ENCODE assay signal across 1 cellular context in the genomic region with DNA sequence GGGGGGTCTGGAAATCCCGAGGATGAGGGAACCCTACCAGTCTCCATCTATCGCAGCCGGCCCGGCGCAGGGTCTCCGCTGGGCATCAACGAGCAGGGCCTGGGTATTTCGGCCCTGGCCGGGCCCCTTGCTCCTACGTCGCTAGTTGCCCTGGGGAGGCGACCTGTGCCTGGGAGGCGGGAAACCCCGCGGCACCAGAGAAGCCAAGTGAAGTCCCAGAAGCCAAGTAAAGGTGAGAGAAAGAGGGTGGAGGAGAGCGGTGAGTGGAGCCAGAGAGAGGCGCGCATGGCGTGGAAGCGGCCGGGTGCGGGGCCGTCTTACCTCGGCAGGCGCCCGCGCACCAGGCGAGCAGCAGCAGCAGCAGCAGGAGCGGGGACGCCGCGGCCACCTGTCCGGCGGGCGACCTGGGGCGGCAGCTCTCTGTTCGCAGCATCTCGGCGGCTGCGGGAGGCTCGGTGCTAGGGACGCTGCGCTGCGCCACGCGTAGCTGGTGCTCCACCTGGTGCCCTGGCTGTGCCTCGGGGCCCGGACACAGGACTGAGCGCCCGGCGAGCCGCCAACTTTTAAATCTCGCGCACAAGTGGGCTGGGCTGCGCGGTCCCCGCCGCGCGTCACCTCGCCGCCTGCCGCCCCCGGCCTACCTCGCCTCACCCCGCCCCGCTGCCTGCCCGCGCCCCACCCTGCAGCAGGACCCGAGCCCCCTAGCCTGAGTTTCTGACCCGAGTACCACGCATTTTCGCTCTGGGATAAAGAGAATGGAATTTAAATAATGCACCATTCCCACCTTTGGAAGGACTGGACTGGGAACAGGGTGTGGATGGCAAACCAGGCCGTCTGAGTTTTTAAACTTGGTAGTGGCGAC.
TF ChIP-seq lines count a peak whose summit lies in the region.

A gene with protein sequence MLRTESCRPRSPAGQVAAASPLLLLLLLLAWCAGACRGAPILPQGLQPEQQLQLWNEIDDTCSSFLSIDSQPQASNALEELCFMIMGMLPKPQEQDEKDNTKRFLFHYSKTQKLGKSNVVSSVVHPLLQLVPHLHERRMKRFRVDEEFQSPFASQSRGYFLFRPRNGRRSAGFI (minus strand): TSS at position 539 of the 862 bp plus-strand sequence. CDS start 106 bp downstream, at position 433.

TF ChIP-seq in K562, 482 proteins besides CTCF, POLR2A, EP300 and RAD21 (continued from another document and continues in another):
- TF ChIP-seq, protein P1, sequence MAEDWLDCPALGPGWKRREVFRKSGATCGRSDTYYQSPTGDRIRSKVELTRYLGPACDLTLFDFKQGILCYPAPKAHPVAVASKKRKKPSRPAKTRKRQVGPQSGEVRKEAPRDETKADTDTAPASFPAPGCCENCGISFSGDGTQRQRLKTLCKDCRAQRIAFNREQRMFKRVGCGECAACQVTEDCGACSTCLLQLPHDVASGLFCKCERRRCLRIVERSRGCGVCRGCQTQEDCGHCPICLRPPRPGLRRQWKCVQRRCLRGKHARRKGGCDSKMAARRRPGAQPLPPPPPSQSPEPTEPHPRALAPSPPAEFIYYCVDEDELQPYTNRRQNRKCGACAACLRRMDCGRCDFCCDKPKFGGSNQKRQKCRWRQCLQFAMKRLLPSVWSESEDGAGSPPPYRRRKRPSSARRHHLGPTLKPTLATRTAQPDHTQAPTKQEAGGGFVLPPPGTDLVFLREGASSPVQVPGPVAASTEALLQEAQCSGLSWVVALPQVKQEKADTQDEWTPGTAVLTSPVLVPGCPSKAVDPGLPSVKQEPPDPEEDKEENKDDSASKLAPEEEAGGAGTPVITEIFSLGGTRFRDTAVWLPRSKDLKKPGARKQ (CRISPR knock-in tag; IDR thresholded peaks at IDR 0.05), result no peak
- TF ChIP-seq RBBP5 (IDR thresholded peaks at IDR 0.05; ENCODE audit: borderline replicate concordance, insufficient read depth, low read length, poor library complexity, severe bottlenecking), result peak; percentile 89
- TF ChIP-seq, protein P2, sequence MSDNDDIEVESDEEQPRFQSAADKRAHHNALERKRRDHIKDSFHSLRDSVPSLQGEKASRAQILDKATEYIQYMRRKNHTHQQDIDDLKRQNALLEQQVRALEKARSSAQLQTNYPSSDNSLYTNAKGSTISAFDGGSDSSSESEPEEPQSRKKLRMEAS (CRISPR knock-in tag; IDR thresholded peaks at IDR 0.05), result peak; percentile 43; the same call in 1 of the 2 replicates
- no peak for TF ChIP-seq MAFF (IDR thresholded peaks at IDR 0.05; ENCODE audit: low read length)
- no peak for TF ChIP-seq COPS2 (conservative IDR thresholded peaks at IDR 0.05)
- TF ChIP-seq ZBTB7A (IDR thresholded peaks at IDR 0.05; ENCODE audit: borderline replicate concordance, control insufficient read depth, low read depth, low read length), result peak; percentile 84; the same call in 1 of the 2 replicates
- no peak for TF ChIP-seq ZNF316 (IDR thresholded peaks at IDR 0.05)
- peak; percentile 71 for TF ChIP-seq SAFB (IDR thresholded peaks at IDR 0.05; ENCODE audit: borderline replicate concordance, low read depth, low read length)
- TF ChIP-seq CBX3 (IDR thresholded peaks at IDR 0.05; ENCODE audit: borderline replicate concordance in 1 of 2, low read length in 2 of 2), result no peak
- TF ChIP-seq, protein P3, sequence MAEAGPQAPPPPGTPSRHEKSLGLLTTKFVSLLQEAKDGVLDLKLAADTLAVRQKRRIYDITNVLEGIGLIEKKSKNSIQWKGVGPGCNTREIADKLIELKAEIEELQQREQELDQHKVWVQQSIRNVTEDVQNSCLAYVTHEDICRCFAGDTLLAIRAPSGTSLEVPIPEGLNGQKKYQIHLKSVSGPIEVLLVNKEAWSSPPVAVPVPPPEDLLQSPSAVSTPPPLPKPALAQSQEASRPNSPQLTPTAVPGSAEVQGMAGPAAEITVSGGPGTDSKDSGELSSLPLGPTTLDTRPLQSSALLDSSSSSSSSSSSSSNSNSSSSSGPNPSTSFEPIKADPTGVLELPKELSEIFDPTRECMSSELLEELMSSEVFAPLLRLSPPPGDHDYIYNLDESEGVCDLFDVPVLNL (CRISPR knock-in tag; IDR thresholded peaks at IDR 0.05; ENCODE audit: low read depth), result peak; percentile 91
- TF ChIP-seq, protein P4, sequence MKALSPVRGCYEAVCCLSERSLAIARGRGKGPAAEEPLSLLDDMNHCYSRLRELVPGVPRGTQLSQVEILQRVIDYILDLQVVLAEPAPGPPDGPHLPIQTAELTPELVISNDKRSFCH (CRISPR knock-in tag; IDR thresholded peaks at IDR 0.05), result no peak
- TF ChIP-seq, protein P4 (tag; IDR thresholded peaks at IDR 0.05), result no peak
- TF ChIP-seq, protein P5, sequence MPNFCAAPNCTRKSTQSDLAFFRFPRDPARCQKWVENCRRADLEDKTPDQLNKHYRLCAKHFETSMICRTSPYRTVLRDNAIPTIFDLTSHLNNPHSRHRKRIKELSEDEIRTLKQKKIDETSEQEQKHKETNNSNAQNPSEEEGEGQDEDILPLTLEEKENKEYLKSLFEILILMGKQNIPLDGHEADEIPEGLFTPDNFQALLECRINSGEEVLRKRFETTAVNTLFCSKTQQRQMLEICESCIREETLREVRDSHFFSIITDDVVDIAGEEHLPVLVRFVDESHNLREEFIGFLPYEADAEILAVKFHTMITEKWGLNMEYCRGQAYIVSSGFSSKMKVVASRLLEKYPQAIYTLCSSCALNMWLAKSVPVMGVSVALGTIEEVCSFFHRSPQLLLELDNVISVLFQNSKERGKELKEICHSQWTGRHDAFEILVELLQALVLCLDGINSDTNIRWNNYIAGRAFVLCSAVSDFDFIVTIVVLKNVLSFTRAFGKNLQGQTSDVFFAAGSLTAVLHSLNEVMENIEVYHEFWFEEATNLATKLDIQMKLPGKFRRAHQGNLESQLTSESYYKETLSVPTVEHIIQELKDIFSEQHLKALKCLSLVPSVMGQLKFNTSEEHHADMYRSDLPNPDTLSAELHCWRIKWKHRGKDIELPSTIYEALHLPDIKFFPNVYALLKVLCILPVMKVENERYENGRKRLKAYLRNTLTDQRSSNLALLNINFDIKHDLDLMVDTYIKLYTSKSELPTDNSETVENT (CRISPR knock-in tag; IDR thresholded peaks at IDR 0.05), result peak; percentile 16; the same call in 1 of the 2 replicates
- TF ChIP-seq TAL1 (IDR thresholded peaks at IDR 0.05), result no peak
- peak; percentile 39; the same call in 1 of the 2 replicates for TF ChIP-seq KAT7 (CRISPR knock-in tag; IDR thresholded peaks at IDR 0.05; ENCODE audit: borderline replicate concordance)
- peak; percentile 82 for TF ChIP-seq CCNT2 (IDR thresholded peaks at IDR 0.05; ENCODE audit: borderline replicate concordance, extremely low read depth, insufficient read length, low read depth, low read length)
- TF ChIP-seq BDP1 (IDR thresholded peaks at IDR 0.05; ENCODE audit: insufficient read depth, insufficient read length), result no peak
- TF ChIP-seq KHSRP (IDR thresholded peaks at IDR 0.05), result no peak
- TF ChIP-seq, protein P6, sequence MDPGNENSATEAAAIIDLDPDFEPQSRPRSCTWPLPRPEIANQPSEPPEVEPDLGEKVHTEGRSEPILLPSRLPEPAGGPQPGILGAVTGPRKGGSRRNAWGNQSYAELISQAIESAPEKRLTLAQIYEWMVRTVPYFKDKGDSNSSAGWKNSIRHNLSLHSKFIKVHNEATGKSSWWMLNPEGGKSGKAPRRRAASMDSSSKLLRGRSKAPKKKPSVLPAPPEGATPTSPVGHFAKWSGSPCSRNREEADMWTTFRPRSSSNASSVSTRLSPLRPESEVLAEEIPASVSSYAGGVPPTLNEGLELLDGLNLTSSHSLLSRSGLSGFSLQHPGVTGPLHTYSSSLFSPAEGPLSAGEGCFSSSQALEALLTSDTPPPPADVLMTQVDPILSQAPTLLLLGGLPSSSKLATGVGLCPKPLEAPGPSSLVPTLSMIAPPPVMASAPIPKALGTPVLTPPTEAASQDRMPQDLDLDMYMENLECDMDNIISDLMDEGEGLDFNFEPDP (CRISPR knock-in tag; IDR thresholded peaks at IDR 0.05), result no peak
- TF ChIP-seq, protein P7, sequence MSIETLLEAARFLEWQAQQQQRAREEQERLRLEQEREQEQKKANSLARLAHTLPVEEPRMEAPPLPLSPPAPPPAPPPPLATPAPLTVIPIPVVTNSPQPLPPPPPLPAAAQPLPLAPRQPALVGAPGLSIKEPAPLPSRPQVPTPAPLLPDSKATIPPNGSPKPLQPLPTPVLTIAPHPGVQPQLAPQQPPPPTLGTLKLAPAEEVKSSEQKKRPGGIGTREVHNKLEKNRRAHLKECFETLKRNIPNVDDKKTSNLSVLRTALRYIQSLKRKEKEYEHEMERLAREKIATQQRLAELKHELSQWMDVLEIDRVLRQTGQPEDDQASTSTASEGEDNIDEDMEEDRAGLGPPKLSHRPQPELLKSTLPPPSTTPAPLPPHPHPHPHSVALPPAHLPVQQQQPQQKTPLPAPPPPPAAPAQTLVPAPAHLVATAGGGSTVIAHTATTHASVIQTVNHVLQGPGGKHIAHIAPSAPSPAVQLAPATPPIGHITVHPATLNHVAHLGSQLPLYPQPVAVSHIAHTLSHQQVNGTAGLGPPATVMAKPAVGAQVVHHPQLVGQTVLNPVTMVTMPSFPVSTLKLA (conservative IDR thresholded peaks at IDR 0.05), result 0 out of 4 replicates have a peak, but pooled peaks of 1 of the 2 experiments have one; percentile 33
- TF ChIP-seq HNRNPH1 (optimal IDR thresholded peaks at IDR 0.05; ENCODE audit: low read depth, low read length), result no peak
- TF ChIP-seq, protein P8, sequence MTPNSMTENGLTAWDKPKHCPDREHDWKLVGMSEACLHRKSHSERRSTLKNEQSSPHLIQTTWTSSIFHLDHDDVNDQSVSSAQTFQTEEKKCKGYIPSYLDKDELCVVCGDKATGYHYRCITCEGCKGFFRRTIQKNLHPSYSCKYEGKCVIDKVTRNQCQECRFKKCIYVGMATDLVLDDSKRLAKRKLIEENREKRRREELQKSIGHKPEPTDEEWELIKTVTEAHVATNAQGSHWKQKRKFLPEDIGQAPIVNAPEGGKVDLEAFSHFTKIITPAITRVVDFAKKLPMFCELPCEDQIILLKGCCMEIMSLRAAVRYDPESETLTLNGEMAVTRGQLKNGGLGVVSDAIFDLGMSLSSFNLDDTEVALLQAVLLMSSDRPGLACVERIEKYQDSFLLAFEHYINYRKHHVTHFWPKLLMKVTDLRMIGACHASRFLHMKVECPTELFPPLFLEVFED (CRISPR knock-in tag; conservative IDR thresholded peaks at IDR 0.05), result no peak
- TF ChIP-seq NRF1 (conservative IDR thresholded peaks at IDR 0.05 in 1 of 2, IDR thresholded peaks at IDR 0.05 in 1 of 2), result peak; percentile 68 to 71
- no peak for TF ChIP-seq ADNP (tag; IDR thresholded peaks at IDR 0.05)
- TF ChIP-seq, protein P9, sequence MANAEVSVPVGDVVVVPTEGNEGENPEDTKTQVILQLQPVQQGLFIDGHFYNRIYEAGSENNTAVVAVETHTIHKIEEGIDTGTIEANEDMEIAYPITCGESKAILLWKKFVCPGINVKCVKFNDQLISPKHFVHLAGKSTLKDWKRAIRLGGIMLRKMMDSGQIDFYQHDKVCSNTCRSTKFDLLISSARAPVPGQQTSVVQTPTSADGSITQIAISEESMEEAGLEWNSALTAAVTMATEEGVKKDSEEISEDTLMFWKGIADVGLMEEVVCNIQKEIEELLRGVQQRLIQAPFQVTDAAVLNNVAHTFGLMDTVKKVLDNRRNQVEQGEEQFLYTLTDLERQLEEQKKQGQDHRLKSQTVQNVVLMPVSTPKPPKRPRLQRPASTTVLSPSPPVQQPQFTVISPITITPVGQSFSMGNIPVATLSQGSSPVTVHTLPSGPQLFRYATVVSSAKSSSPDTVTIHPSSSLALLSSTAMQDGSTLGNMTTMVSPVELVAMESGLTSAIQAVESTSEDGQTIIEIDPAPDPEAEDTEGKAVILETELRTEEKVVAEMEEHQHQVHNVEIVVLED (CRISPR knock-in tag; IDR thresholded peaks at IDR 0.05), result peak; percentile 64; the same call in 1 of the 2 replicates
- no peak for TF ChIP-seq TCFL5 (CRISPR knock-in tag; conservative IDR thresholded peaks at IDR 0.05)
- no peak for TF ChIP-seq ZFPM2 (CRISPR knock-in tag; IDR thresholded peaks at IDR 0.05)
- no peak for TF ChIP-seq JUNB (CRISPR knock-in tag; conservative IDR thresholded peaks at IDR 0.05)
- TF ChIP-seq RCOR1 (IDR thresholded peaks at IDR 0.05; ENCODE audit: borderline replicate concordance in 1 of 2, low read depth in 2 of 2, low read length in 2 of 2), result no peak
- peak; percentile 70 for TF ChIP-seq ZFX (CRISPR knock-in tag; IDR thresholded peaks at IDR 0.05)
- TF ChIP-seq SRSF7 (optimal IDR thresholded peaks at IDR 0.05; ENCODE audit: low read depth, low read length), result no peak
- TF ChIP-seq, protein P10, sequence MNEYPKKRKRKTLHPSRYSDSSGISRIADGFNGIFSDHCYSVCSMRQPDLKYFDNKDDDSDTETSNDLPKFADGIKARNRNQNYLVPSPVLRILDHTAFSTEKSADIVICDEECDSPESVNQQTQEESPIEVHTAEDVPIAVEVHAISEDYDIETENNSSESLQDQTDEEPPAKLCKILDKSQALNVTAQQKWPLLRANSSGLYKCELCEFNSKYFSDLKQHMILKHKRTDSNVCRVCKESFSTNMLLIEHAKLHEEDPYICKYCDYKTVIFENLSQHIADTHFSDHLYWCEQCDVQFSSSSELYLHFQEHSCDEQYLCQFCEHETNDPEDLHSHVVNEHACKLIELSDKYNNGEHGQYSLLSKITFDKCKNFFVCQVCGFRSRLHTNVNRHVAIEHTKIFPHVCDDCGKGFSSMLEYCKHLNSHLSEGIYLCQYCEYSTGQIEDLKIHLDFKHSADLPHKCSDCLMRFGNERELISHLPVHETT (CRISPR knock-in tag; conservative IDR thresholded peaks at IDR 0.05 in 1 of 2, IDR thresholded peaks at IDR 0.05 in 1 of 2), result no peak
- no peak; the same call in 1 of the 2 replicates for TF ChIP-seq MTA3 (IDR thresholded peaks at IDR 0.05; ENCODE audit: borderline replicate concordance)
- no peak for TF ChIP-seq SMARCA5 (IDR thresholded peaks at IDR 0.05)
- TF ChIP-seq SP1 (CRISPR knock-in tag; IDR thresholded peaks at IDR 0.05), result 0 out of 2 replicates have a peak, but pooled peaks have one; percentile 37
- TF ChIP-seq, protein P11, sequence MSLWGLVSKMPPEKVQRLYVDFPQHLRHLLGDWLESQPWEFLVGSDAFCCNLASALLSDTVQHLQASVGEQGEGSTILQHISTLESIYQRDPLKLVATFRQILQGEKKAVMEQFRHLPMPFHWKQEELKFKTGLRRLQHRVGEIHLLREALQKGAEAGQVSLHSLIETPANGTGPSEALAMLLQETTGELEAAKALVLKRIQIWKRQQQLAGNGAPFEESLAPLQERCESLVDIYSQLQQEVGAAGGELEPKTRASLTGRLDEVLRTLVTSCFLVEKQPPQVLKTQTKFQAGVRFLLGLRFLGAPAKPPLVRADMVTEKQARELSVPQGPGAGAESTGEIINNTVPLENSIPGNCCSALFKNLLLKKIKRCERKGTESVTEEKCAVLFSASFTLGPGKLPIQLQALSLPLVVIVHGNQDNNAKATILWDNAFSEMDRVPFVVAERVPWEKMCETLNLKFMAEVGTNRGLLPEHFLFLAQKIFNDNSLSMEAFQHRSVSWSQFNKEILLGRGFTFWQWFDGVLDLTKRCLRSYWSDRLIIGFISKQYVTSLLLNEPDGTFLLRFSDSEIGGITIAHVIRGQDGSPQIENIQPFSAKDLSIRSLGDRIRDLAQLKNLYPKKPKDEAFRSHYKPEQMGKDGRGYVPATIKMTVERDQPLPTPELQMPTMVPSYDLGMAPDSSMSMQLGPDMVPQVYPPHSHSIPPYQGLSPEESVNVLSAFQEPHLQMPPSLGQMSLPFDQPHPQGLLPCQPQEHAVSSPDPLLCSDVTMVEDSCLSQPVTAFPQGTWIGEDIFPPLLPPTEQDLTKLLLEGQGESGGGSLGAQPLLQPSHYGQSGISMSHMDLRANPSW (CRISPR knock-in tag; IDR thresholded peaks at IDR 0.05), result no peak
- no peak for TF ChIP-seq PHTF2 (CRISPR knock-in tag; IDR thresholded peaks at IDR 0.05)
- TF ChIP-seq GATAD2B (IDR thresholded peaks at IDR 0.05; ENCODE audit: borderline replicate concordance), result no peak
- TF ChIP-seq ARHGAP35 (IDR thresholded peaks at IDR 0.05; ENCODE audit: partially characterized antibody), result no peak
- TF ChIP-seq SMARCB1 (IDR thresholded peaks at IDR 0.05; ENCODE audit: insufficient read length, low read depth), result no peak
- no peak for TF ChIP-seq NFXL1 (CRISPR knock-in tag; IDR thresholded peaks at IDR 0.05)
